18 cellular contexts compared by ENCODE assay signal in genomic region chr1:215647738-215648137, GRCh38.
DNase-seq lines count a peak whose midpoint lies in the region; ATAC-seq, FAIRE-seq and TF ChIP-seq lines count a peak whose summit lies in the region.
"Had no signal": no experiment of that assay in that cellular context is flagged by ENCODE, and none has a peak within 500 bp of the region (broad histone marks: within the 10 kb centered on the region; RNA-seq: fewer than 3 reads in every experiment).

No MANE protein-coding gene starts in this region.

- H3K27ac ChIP-seq in SK-N-SH (ENCODE audit: low read depth in 2 of 2, low read length in 1 of 2) (no peak overlapping the region), K562 (ENCODE audit: extremely low read depth, low read depth, low read length) (peak overlapping the region; percentile 50; the same call in 1 of the 3 replicates), osteoblast (ENCODE audit: low read depth, low read length) (no peak overlapping the region)
- H3K27ac ChIP-seq: 22Rv1, A549, C4-2B, GM23248 had no signal

- 45% methylated on average over 3 of the region's 3 CpGs for WGBS in SK-N-SH (ENCODE audit: low lambda C conversion rate)
- WGBS in K562 (ENCODE audit: insufficient coverage, low coverage, missing lambda C conversion rate): 3% methylated on average over 3 of the region's 3 CpGs

- H3K9me2 ChIP-seq in SK-N-SH: no peaks in the 10 kb centered on the region

- peaks cover 0 to 2% of the 10 kb centered on the region in 2 experiments; a peak in 2 of 4 replicates for H3K4me1 ChIP-seq in SK-N-SH (ENCODE audit: control insufficient read depth in 1 of 2, insufficient read depth in 2 of 2, low read depth in 1 of 2, low read length in 1 of 2)
- no peaks in the 10 kb centered on the region for H3K4me1 ChIP-seq in K562 (replicated peaks in 1 of 2; ENCODE audit: control insufficient read depth in 2 of 2, insufficient read depth in 2 of 2, low read length in 2 of 2)
- no peaks in the 10 kb centered on the region for H3K4me1 ChIP-seq in osteoblast (ENCODE audit: insufficient read depth, low read length)
- H3K4me1 ChIP-seq: A549 had no signal

- H3K9me3 ChIP-seq in SK-N-SH: no peaks in the 10 kb centered on the region
- H3K9me3 ChIP-seq in K562 (replicated peaks; ENCODE audit: control insufficient read depth, insufficient read depth, low read depth, low read length): no peaks in the 10 kb centered on the region
- H3K9me3 ChIP-seq in osteoblast (ENCODE audit: low read depth, low read length): no peaks in the 10 kb centered on the region
- no peaks in the 10 kb centered on the region for H3K9me3 ChIP-seq in MG63
- H3K9me3 ChIP-seq: A549 had no signal

- CTCF ChIA-PET in SK-N-SH (lab: Yijun Ruan, JAX): interaction anchor here (1.3 kb wide), 1 partner anchor 10 kb away, joined by 4 read pairs; no protein-coding TSS in a partner anchor
- CTCF ChIA-PET in K562 (lab: Yijun Ruan, JAX; ENCODE audit: low intra/inter-chr PET ratio): no interaction called here

- TF ChIP-seq CTCF in SK-N-SH (IDR thresholded peaks at IDR 0.05): no peak
- no peak for TF ChIP-seq CTCF in K562 (IDR thresholded peaks at IDR 0.05 in 2 of 3, conservative IDR thresholded peaks at IDR 0.05 in 1 of 3; ENCODE audit: insufficient read depth in 2 of 3, low read depth in 1 of 3, low read length in 3 of 3)
- TF ChIP-seq CTCF in osteoblast (IDR thresholded peaks at IDR 0.05; ENCODE audit: extremely low read depth, low read depth, low read length): no peak

- POLR2A ChIA-PET in SK-N-SH (lab: Yijun Ruan, JAX): no interaction called here
- POLR2A ChIA-PET in K562 (lab: Yijun Ruan, JAX): no interaction called here

- no peak for ATAC-seq in SK-N-SH treated with all-trans-retinoic acid at 6 μM for 48 hours
- peak; percentile 75 for ATAC-seq in K562
- ATAC-seq in left lobe of liver: peak; percentile 37
- ATAC-seq: A549 had no signal

- H2AFZ ChIP-seq in SK-N-SH (ENCODE audit: low read depth) (no peak overlapping the region), K562 (ENCODE audit: low read depth, low read length) (peak overlapping the region; percentile 85), osteoblast (ENCODE audit: low read length) (peak overlapping the region; percentile 27)
- H2AFZ ChIP-seq: GM23248 had no signal

- TF ChIP-seq EP300 in SK-N-SH (IDR thresholded peaks at IDR 0.05; ENCODE audit: borderline replicate concordance in 1 of 2, low read depth in 1 of 2, low read length in 1 of 2) (no peak), K562 (IDR thresholded peaks at IDR 0.05; ENCODE audit: low read length) (no peak)

- H3K79me2 ChIP-seq in SK-N-SH (ENCODE audit: insufficient read depth): no peaks in the 10 kb centered on the region
- no peaks in the 10 kb centered on the region for H3K79me2 ChIP-seq in K562 (ENCODE audit: control insufficient read depth, insufficient read depth, low read length)
- no peaks in the 10 kb centered on the region for H3K79me2 ChIP-seq in osteoblast (ENCODE audit: insufficient read depth, low read length)

- TF ChIP-seq RAD21 in SK-N-SH (IDR thresholded peaks at IDR 0.05; ENCODE audit: low read length) (no peak), K562 (CRISPR knock-in tag; conservative IDR thresholded peaks at IDR 0.05 in 1 of 2, IDR thresholded peaks at IDR 0.05 in 1 of 2) (no peak)

- no peak overlapping the region for H3K9ac ChIP-seq in SK-N-SH
- H3K9ac ChIP-seq in K562 (ENCODE audit: insufficient read depth in 1 of 2, low read depth in 2 of 2, low read length in 2 of 2): no peak overlapping the region
- H3K9ac ChIP-seq: GM23248 had no signal

- no peaks in the 10 kb centered on the region for H3K36me3 ChIP-seq in SK-N-SH (replicated peaks in 1 of 2; ENCODE audit: control insufficient read depth in 1 of 2, insufficient read depth in 2 of 2, low read length in 1 of 2)
- no peaks in the 10 kb centered on the region for H3K36me3 ChIP-seq in K562 (ENCODE audit: control insufficient read depth, insufficient read depth, low read length)
- no peaks in the 10 kb centered on the region for H3K36me3 ChIP-seq in osteoblast (ENCODE audit: insufficient read depth, low read length)
- H3K36me3 ChIP-seq in MG63: no peaks in the 10 kb centered on the region

- peak overlapping the region in 1 of 2 experiments; percentile 8; a peak in 1 of 4 replicates for H3K4me3 ChIP-seq in SK-N-SH (ENCODE audit: low read depth in 2 of 2, low read length in 1 of 2)
- H3K4me3 ChIP-seq in K562: no peak overlapping the region
- no peak overlapping the region for H3K4me3 ChIP-seq in osteoblast (ENCODE audit: insufficient read depth, low read length)
- H3K4me3 ChIP-seq in MG63: no peak overlapping the region
- H3K4me3 ChIP-seq: A549, GM23248 had no signal

- FAIRE-seq in K562 (lab: Jason Lieb, UNC): no peak
- FAIRE-seq: A549 had no signal

- H3K4me2 ChIP-seq in SK-N-SH: no peak overlapping the region
- peak overlapping the region; percentile 56 for H3K4me2 ChIP-seq in K562 (ENCODE audit: insufficient read depth, low read length)
- peak overlapping the region; percentile 36 for H3K4me2 ChIP-seq in osteoblast (ENCODE audit: insufficient read depth, low read length)
- H3K4me2 ChIP-seq: A549 had no signal

- in situ Hi-C loops in K562 (cut with MboI): no loop called here

- TF ChIP-seq POLR2A in K562 (conservative IDR thresholded peaks at IDR 0.05): no peak

- no TSS peak for BruUV-seq in K562 (replicated peaks; lab: Mats Ljungman, UMichigan)

- intact Hi-C loops in K562 (cut with micrococcal nuclease): no loop called here

- DNase-seq in SK-N-SH: no peak
- peak in 1 of 4 experiments; percentile 23 for DNase-seq in K562 (ENCODE audit: extremely low read depth in 1 of 4, low spot score in 3 of 4)
- DNase-seq in left lobe of liver (ENCODE audit: low spot score): no peak
- no peak for DNase-seq in osteoblast (ENCODE audit: insufficient read length, low spot score, missing footprints)
- no peak for DNase-seq in MG63
- DNase-seq in COR-L47 (lab: John Stamatoyannopoulos, UW): no peak
- DNase-seq in HCEC 1CT: no peak
- DNase-seq: AML-193; CD4-positive, alpha-beta T cell; DMS153; DMS79; GDM1; GM23248; H7 had no signal

- H4K20me1 ChIP-seq in SK-N-SH (ENCODE audit: insufficient read depth): no peaks in the 10 kb centered on the region
- H4K20me1 ChIP-seq in K562 (replicated peaks; ENCODE audit: control insufficient read depth, insufficient read depth, low read length): no peaks in the 10 kb centered on the region
- H4K20me1 ChIP-seq in osteoblast (ENCODE audit: insufficient read depth, low read length): no peaks in the 10 kb centered on the region

- no peaks in the 10 kb centered on the region for H3K9me1 ChIP-seq in K562 (ENCODE audit: control insufficient read depth, insufficient read depth, low read length)

- H3F3A ChIP-seq in SK-N-SH (replicated peaks; ENCODE audit: insufficient read depth): no peaks in the 10 kb centered on the region

- H3K27me3 ChIP-seq in SK-N-SH (ENCODE audit: insufficient read depth) (no peaks in the 10 kb centered on the region), K562 (ENCODE audit: control insufficient read depth in 2 of 2, insufficient read depth in 2 of 2, low read length in 2 of 2) (no peaks in the 10 kb centered on the region), osteoblast (ENCODE audit: insufficient read depth, low read length) (peaks cover 2% of the 10 kb centered on the region), MG63 (no peaks in the 10 kb centered on the region)

TF ChIP-seq in SK-N-SH, 30 proteins besides CTCF, POLR2A, EP300 and RAD21:
- TF ChIP-seq POLR2AphosphoS5 (IDR thresholded peaks at IDR 0.05; ENCODE audit: low read depth, low read length) (no peak), RFX5 (IDR thresholded peaks at IDR 0.05; ENCODE audit: low read length) (0 out of 2 replicates have a peak, but pooled peaks have one; percentile 29)
TF ChIP-seq in SK-N-SH: peak in this region for 1.

TF ChIP-seq in SK-N-SH treated with all-trans-retinoic acid at 6 μM for 48 hours, 23 proteins besides CTCF, POLR2A, EP300 and RAD21 (continues in another document):
- TF ChIP-seq PATZ1 (CRISPR knock-in tag; IDR thresholded peaks at IDR 0.05; ENCODE audit: borderline replicate concordance) (no peak), OSR1 (CRISPR knock-in tag; IDR thresholded peaks at IDR 0.05) (no peak)

TF ChIP-seq in K562, 482 proteins besides CTCF, POLR2A, EP300 and RAD21:
- TF ChIP-seq MAFG (tag; conservative IDR thresholded peaks at IDR 0.05): no peak
- TF ChIP-seq CBFA2T2 (conservative IDR thresholded peaks at IDR 0.05): peak; percentile 39; the same call in 1 of the 2 replicates
- TF ChIP-seq KDM1A (IDR thresholded peaks at IDR 0.05): no peak
- TF ChIP-seq STAT5A (IDR thresholded peaks at IDR 0.05; ENCODE audit: borderline replicate concordance, low read length): peak; percentile 38; the same call in 1 of the 2 replicates
- peak; percentile 67 for TF ChIP-seq CBFA2T3 (IDR thresholded peaks at IDR 0.05)
- no peak for TF ChIP-seq ATF1 (CRISPR knock-in tag; IDR thresholded peaks at IDR 0.05)
- peak; percentile 56 for TF ChIP-seq ATF1 (tag; IDR thresholded peaks at IDR 0.05)
- peak; percentile 19; the same call in 1 of the 2 replicates for TF ChIP-seq ARID1B (IDR thresholded peaks at IDR 0.05)
- TF ChIP-seq ELF1 (tag; IDR thresholded peaks at IDR 0.05): no peak
- TF ChIP-seq CREM (IDR thresholded peaks at IDR 0.05; ENCODE audit: low read depth): 0 out of 2 replicates have a peak, but pooled peaks have one; percentile 17
- no peak for TF ChIP-seq NR1H2 (CRISPR knock-in tag; IDR thresholded peaks at IDR 0.05)
- no peak for TF ChIP-seq CREB1 (IDR thresholded peaks at IDR 0.05)
- TF ChIP-seq CREB1 (CRISPR knock-in tag; IDR thresholded peaks at IDR 0.05): peak; percentile 44; the same call in 1 of the 2 replicates
- TF ChIP-seq POLR2B (IDR thresholded peaks at IDR 0.05; ENCODE audit: low read depth, partially characterized antibody): no peak
- TF ChIP-seq ZNF3 (CRISPR knock-in tag; IDR thresholded peaks at IDR 0.05): no peak
- TF ChIP-seq ZNF140 (CRISPR knock-in tag; IDR thresholded peaks at IDR 0.05): no peak
- TF ChIP-seq TAL1 (IDR thresholded peaks at IDR 0.05): peak; percentile 53
- TF ChIP-seq FOXA3 (CRISPR knock-in tag; conservative IDR thresholded peaks at IDR 0.05 in 1 of 2, IDR thresholded peaks at IDR 0.05 in 1 of 2): 0 out of 4 replicates have a peak, but pooled peaks of 1 of the 2 experiments have one; percentile 7
- TF ChIP-seq RFX5 (IDR thresholded peaks at IDR 0.05; ENCODE audit: low read depth, low read length): peak; percentile 96
- TF ChIP-seq TEAD4 (IDR thresholded peaks at IDR 0.05; ENCODE audit: low read length): peak; percentile 60
- TF ChIP-seq TEAD4 (CRISPR knock-in tag; IDR thresholded peaks at IDR 0.05; ENCODE audit: borderline replicate concordance): no peak
TF ChIP-seq in K562: peak in this region for 11.

Comparison
In these comparisons a context has a peak if more than half of its experiments do, and no peak if none do; other contexts are left out.
1. Of the 27 proteins assayed by ChIP-seq in both K562 and SK-N-SH: peak only in K562: none; only in SK-N-SH: none; in both: RFX5; in neither: 25; mixed calls (peak in some experiments, not most) for 1.